In the genomic region with DNA sequence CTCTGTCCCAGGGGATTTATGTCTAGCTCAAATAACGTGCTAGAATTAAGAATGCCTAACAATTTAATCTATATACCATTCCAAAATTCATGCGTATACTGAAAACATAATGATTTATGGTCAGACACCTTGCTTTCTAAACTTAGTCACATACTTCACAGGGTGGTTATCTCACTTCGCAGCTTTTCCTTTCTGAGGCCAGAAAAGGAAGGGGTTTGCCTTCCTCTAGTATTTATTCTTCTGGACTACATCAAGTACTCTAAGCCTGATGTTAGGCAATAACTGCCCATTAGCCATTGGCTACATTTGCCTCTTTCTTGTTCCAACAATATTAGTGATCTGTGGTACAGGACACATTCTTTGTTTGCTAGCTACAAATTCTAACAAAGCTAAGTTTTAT, we compare ENCODE assay signal across 2 cellular contexts.
TF ChIP-seq lines count a peak whose summit lies in the region.

No MANE protein-coding gene starts in this region.

TF ChIP-seq in K562, 482 proteins besides CTCF, POLR2A, EP300 and RAD21 (continued from another document and continues in another):
- TF ChIP-seq, protein P1, sequence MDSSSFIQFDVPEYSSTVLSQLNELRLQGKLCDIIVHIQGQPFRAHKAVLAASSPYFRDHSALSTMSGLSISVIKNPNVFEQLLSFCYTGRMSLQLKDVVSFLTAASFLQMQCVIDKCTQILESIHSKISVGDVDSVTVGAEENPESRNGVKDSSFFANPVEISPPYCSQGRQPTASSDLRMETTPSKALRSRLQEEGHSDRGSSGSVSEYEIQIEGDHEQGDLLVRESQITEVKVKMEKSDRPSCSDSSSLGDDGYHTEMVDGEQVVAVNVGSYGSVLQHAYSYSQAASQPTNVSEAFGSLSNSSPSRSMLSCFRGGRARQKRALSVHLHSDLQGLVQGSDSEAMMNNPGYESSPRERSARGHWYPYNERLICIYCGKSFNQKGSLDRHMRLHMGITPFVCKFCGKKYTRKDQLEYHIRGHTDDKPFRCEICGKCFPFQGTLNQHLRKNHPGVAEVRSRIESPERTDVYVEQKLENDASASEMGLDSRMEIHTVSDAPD (CRISPR knock-in tag; IDR thresholded peaks at IDR 0.05): no peak
- no peak for TF ChIP-seq LCOR (CRISPR knock-in tag; IDR thresholded peaks at IDR 0.05)
- TF ChIP-seq, protein P2, sequence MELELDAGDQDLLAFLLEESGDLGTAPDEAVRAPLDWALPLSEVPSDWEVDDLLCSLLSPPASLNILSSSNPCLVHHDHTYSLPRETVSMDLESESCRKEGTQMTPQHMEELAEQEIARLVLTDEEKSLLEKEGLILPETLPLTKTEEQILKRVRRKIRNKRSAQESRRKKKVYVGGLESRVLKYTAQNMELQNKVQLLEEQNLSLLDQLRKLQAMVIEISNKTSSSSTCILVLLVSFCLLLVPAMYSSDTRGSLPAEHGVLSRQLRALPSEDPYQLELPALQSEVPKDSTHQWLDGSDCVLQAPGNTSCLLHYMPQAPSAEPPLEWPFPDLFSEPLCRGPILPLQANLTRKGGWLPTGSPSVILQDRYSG (tag; conservative IDR thresholded peaks at IDR 0.05; ENCODE audit: low read depth): no peak
- TF ChIP-seq ZNF23 (CRISPR knock-in tag; IDR thresholded peaks at IDR 0.05): no peak
- TF ChIP-seq, protein P3, sequence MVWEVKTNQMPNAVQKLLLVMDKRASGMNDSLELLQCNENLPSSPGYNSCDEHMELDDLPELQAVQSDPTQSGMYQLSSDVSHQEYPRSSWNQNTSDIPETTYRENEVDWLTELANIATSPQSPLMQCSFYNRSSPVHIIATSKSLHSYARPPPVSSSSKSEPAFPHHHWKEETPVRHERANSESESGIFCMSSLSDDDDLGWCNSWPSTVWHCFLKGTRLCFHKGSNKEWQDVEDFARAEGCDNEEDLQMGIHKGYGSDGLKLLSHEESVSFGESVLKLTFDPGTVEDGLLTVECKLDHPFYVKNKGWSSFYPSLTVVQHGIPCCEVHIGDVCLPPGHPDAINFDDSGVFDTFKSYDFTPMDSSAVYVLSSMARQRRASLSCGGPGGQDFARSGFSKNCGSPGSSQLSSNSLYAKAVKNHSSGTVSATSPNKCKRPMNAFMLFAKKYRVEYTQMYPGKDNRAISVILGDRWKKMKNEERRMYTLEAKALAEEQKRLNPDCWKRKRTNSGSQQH (CRISPR knock-in tag; IDR thresholded peaks at IDR 0.05): no peak
- TF ChIP-seq HLTF (IDR thresholded peaks at IDR 0.05): no peak
- no peak for TF ChIP-seq ZNF184 (CRISPR knock-in tag; IDR thresholded peaks at IDR 0.05)
- TF ChIP-seq TCF3 (CRISPR knock-in tag; IDR thresholded peaks at IDR 0.05): peak; percentile 51; the same call in 1 of the 2 replicates
- TF ChIP-seq CREBBP (IDR thresholded peaks at IDR 0.05; ENCODE audit: low read depth, low read length): no peak
- no peak for TF ChIP-seq PYGO2 (tag; IDR thresholded peaks at IDR 0.05)
- TF ChIP-seq, protein P4, sequence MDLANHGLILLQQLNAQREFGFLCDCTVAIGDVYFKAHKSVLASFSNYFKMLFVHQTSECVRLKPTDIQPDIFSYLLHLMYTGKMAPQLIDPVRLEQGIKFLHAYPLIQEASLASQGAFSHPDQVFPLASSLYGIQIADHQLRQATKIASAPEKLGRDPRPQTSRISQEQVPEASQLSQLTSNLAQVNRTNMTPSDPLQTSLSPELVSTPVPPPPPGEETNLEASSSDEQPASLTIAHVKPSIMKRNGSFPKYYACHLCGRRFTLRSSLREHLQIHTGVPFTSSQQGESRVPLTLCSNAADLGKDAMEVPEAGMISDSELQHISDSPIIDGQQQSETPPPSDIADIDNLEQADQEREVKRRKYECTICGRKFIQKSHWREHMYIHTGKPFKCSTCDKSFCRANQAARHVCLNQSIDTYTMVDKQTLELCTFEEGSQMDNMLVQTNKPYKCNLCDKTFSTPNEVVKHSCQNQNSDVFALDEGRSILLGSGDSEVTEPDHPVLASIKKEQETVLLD (IDR thresholded peaks at IDR 0.05): no peak
- TF ChIP-seq ZC3H4 (CRISPR knock-in tag; IDR thresholded peaks at IDR 0.05; ENCODE audit: borderline replicate concordance): no peak
- TF ChIP-seq FOXJ3 (CRISPR knock-in tag; IDR thresholded peaks at IDR 0.05): no peak
- TF ChIP-seq, protein P5, sequence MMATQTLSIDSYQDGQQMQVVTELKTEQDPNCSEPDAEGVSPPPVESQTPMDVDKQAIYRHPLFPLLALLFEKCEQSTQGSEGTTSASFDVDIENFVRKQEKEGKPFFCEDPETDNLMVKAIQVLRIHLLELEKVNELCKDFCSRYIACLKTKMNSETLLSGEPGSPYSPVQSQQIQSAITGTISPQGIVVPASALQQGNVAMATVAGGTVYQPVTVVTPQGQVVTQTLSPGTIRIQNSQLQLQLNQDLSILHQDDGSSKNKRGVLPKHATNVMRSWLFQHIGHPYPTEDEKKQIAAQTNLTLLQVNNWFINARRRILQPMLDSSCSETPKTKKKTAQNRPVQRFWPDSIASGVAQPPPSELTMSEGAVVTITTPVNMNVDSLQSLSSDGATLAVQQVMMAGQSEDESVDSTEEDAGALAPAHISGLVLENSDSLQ (IDR thresholded peaks at IDR 0.05): peak; percentile 58; the same call in 1 of the 2 replicates
- TF ChIP-seq, protein P6, sequence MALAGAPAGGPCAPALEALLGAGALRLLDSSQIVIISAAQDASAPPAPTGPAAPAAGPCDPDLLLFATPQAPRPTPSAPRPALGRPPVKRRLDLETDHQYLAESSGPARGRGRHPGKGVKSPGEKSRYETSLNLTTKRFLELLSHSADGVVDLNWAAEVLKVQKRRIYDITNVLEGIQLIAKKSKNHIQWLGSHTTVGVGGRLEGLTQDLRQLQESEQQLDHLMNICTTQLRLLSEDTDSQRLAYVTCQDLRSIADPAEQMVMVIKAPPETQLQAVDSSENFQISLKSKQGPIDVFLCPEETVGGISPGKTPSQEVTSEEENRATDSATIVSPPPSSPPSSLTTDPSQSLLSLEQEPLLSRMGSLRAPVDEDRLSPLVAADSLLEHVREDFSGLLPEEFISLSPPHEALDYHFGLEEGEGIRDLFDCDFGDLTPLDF (CRISPR knock-in tag; IDR thresholded peaks at IDR 0.05): no peak
- TF ChIP-seq MTF1 (CRISPR knock-in tag; IDR thresholded peaks at IDR 0.05; ENCODE audit: borderline replicate concordance): no peak
- 0 out of 2 replicates have a peak, but pooled peaks have one; percentile 42 for TF ChIP-seq CEBPB (tag; IDR thresholded peaks at IDR 0.05)
- TF ChIP-seq, protein P7, sequence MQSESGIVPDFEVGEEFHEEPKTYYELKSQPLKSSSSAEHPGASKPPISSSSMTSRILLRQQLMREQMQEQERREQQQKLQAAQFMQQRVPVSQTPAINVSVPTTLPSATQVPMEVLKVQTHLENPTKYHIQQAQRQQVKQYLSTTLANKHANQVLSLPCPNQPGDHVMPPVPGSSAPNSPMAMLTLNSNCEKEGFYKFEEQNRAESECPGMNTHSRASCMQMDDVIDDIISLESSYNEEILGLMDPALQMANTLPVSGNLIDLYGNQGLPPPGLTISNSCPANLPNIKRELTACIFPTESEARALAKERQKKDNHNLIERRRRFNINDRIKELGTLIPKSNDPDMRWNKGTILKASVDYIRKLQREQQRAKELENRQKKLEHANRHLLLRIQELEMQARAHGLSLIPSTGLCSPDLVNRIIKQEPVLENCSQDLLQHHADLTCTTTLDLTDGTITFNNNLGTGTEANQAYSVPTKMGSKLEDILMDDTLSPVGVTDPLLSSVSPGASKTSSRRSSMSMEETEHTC (IDR thresholded peaks at IDR 0.05): no peak
- no peak for TF ChIP-seq ZNF76 (CRISPR knock-in tag; IDR thresholded peaks at IDR 0.05; ENCODE audit: borderline replicate concordance)
- TF ChIP-seq NONO (IDR thresholded peaks at IDR 0.05; ENCODE audit: low read depth in 2 of 2, low read length in 1 of 2): no peak
- no peak for TF ChIP-seq EHMT2 (IDR thresholded peaks at IDR 0.05)
- no peak for TF ChIP-seq BRF1 (IDR thresholded peaks at IDR 0.05; ENCODE audit: borderline replicate concordance, extremely low read depth, insufficient read length)

TF ChIP-seq in SK-N-SH treated with all-trans-retinoic acid at 6 μM for 48 hours, 23 proteins besides CTCF, POLR2A, EP300 and RAD21 (continued from another document):
- TF ChIP-seq, protein P8, sequence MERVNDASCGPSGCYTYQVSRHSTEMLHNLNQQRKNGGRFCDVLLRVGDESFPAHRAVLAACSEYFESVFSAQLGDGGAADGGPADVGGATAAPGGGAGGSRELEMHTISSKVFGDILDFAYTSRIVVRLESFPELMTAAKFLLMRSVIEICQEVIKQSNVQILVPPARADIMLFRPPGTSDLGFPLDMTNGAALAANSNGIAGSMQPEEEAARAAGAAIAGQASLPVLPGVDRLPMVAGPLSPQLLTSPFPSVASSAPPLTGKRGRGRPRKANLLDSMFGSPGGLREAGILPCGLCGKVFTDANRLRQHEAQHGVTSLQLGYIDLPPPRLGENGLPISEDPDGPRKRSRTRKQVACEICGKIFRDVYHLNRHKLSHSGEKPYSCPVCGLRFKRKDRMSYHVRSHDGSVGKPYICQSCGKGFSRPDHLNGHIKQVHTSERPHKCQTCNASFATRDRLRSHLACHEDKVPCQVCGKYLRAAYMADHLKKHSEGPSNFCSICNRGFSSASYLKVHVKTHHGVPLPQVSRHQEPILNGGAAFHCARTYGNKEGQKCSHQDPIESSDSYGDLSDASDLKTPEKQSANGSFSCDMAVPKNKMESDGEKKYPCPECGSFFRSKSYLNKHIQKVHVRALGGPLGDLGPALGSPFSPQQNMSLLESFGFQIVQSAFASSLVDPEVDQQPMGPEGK (CRISPR knock-in tag; IDR thresholded peaks at IDR 0.05; ENCODE audit: borderline replicate concordance): no peak
- TF ChIP-seq OSR1 (CRISPR knock-in tag; IDR thresholded peaks at IDR 0.05): no peak
- TF ChIP-seq TOX (CRISPR knock-in tag; IDR thresholded peaks at IDR 0.05; ENCODE audit: borderline replicate concordance): no peak
- no peak for TF ChIP-seq ZNF565 (CRISPR knock-in tag; conservative IDR thresholded peaks at IDR 0.05; ENCODE audit: low read depth)
- no peak for TF ChIP-seq PPARA (CRISPR knock-in tag; IDR thresholded peaks at IDR 0.05; ENCODE audit: borderline replicate concordance)
- TF ChIP-seq ZNF8 (CRISPR knock-in tag; IDR thresholded peaks at IDR 0.05): no peak
- TF ChIP-seq GLIS3 (CRISPR knock-in tag; IDR thresholded peaks at IDR 0.05): no peak
- TF ChIP-seq, protein P9, sequence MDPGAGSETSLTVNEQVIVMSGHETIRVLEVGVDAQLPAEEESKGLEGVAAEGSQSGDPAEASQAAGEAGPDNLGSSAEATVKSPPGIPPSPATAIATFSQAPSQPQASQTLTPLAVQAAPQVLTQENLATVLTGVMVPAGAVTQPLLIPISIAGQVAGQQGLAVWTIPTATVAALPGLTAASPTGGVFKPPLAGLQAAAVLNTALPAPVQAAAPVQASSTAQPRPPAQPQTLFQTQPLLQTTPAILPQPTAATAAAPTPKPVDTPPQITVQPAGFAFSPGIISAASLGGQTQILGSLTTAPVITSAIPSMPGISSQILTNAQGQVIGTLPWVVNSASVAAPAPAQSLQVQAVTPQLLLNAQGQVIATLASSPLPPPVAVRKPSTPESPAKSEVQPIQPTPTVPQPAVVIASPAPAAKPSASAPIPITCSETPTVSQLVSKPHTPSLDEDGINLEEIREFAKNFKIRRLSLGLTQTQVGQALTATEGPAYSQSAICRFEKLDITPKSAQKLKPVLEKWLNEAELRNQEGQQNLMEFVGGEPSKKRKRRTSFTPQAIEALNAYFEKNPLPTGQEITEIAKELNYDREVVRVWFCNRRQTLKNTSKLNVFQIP (CRISPR knock-in tag; IDR thresholded peaks at IDR 0.05; ENCODE audit: borderline replicate concordance, low read depth): no peak
- TF ChIP-seq SNAI2 (CRISPR knock-in tag; IDR thresholded peaks at IDR 0.05): no peak
- TF ChIP-seq CSDC2 (CRISPR knock-in tag; IDR thresholded peaks at IDR 0.05): no peak
- TF ChIP-seq ESRRG (CRISPR knock-in tag; IDR thresholded peaks at IDR 0.05): no peak
- TF ChIP-seq ZFP3 (CRISPR knock-in tag; IDR thresholded peaks at IDR 0.05): no peak
- no peak for TF ChIP-seq TCF4 (CRISPR knock-in tag; IDR thresholded peaks at IDR 0.05; ENCODE audit: borderline replicate concordance)
- no peak for TF ChIP-seq BACH2 (CRISPR knock-in tag; IDR thresholded peaks at IDR 0.05; ENCODE audit: borderline replicate concordance)
